In genomic region chr5:37926732-37927131, GRCh38 we compare ENCODE assay signal across 18 cellular contexts.
DNase-seq lines count a peak whose midpoint lies in the region; ATAC-seq and TF ChIP-seq lines count a peak whose summit lies in the region.
"Had no signal": no experiment of that assay in that cellular context is flagged by ENCODE, and none has a peak within 500 bp of the region (broad histone marks: within the 10 kb centered on the region; RNA-seq: fewer than 3 reads in every experiment).

No MANE protein-coding gene starts in this region.

- peaks cover 2% of the 10 kb centered on the region for H3K9me3 Mint-ChIP-seq in activated CD4-positive, alpha-beta memory T cell treated with anti-CD3 and anti-CD28 coated beads, Interleukin-2, amount 10 ng/mL, durations not matched to agents 7 days and 5 days
- peaks cover 8% of the 10 kb centered on the region for H3K9me3 Mint-ChIP-seq in natural killer cell treated with Interleukin-12 subunit alpha and Interleukin-12 subunit beta and Interleukin-15 and Interleukin-18, amount 100 ng/mL, for 72 hours

- peak; percentile 22 for DNase-seq in AG20443 (ENCODE audit: low spot score)
- peak; percentile 5 for DNase-seq in HT-29 (ENCODE audit: low spot score)
- peak; percentile 8 for DNase-seq in RPMI7951 (ENCODE audit: low read depth)
- DNase-seq in activated CD4-positive, alpha-beta memory T cell treated with anti-CD3 and anti-CD28 coated beads, Interleukin-2, amount 10 ng/mL, durations not matched to agents 7 days and 5 days = no peak
- no peak for DNase-seq in PC-9
- DNase-seq in natural killer cell treated with Interleukin-12 subunit alpha and Interleukin-12 subunit beta and Interleukin-15 and Interleukin-18, amount 100 ng/mL, for 72 hours (ENCODE audit: low spot score) = no peak
- DNase-seq in posterior vena cava (ENCODE audit: low spot score) = no peak
- DNase-seq: activated CD4-positive, CD25-positive, alpha-beta regulatory T cell; aorta; DND-41; head of caudate nucleus; natural killer cell; NCI-H1092; SK-N-SH; stimulated activated naive CD4-positive, alpha-beta T cell had no signal

- no peaks in the 10 kb centered on the region for H3K4me1 ChIP-seq in PC-9 (replicated peaks; ENCODE audit: insufficient read depth)
- H3K4me1 ChIP-seq: right atrium auricular region had no signal

- no peaks in the 10 kb centered on the region for H3K36me3 Mint-ChIP-seq in activated CD4-positive, alpha-beta memory T cell treated with anti-CD3 and anti-CD28 coated beads, Interleukin-2, amount 10 ng/mL, durations not matched to agents 7 days and 5 days (ENCODE audit: low read depth)
- no peaks in the 10 kb centered on the region for H3K36me3 Mint-ChIP-seq in natural killer cell treated with Interleukin-12 subunit alpha and Interleukin-12 subunit beta and Interleukin-15 and Interleukin-18, amount 100 ng/mL, for 72 hours
- H3K36me3 Mint-ChIP-seq: natural killer cell had no signal

- CTCF ChIA-PET in activated CD4-positive, alpha-beta memory T cell treated with anti-CD3 and anti-CD28 coated beads, Interleukin-2, amount 10 ng/mL, durations not matched to agents 7 days and 5 days (lab: Charles Lee) = no interaction called here
- CTCF ChIA-PET in PC-9 (lab: Charles Lee) = no interaction called here

- H3K79me2 ChIP-seq in PC-9 (ENCODE audit: low read depth) = no peaks in the 10 kb centered on the region

- BruUV-seq in PC-9 (replicated peaks; lab: Mats Ljungman, UMichigan) = no TSS peak

- intact Hi-C loops in PC-9 (cut with micrococcal nuclease; ENCODE audit: unreplicated experiment) = no loop called here
- intact Hi-C loops in posterior vena cava (cut with DNase I) = no loop called here

- H3K27ac Mint-ChIP-seq in activated CD4-positive, alpha-beta memory T cell treated with anti-CD3 and anti-CD28 coated beads, Interleukin-2, amount 10 ng/mL, durations not matched to agents 7 days and 5 days = no peak overlapping the region
- no peak overlapping the region for H3K27ac Mint-ChIP-seq in natural killer cell treated with Interleukin-12 subunit alpha and Interleukin-12 subunit beta and Interleukin-15 and Interleukin-18, amount 100 ng/mL, for 72 hours
- H3K27ac Mint-ChIP-seq: B cell, natural killer cell had no signal

- TF ChIP-seq CTCF in PC-9 (conservative IDR thresholded peaks at IDR 0.05) = no peak

- no peaks in the 10 kb centered on the region for H3K9me2 ChIP-seq in PC-9 (ENCODE audit: insufficient read depth)
- H3K9me2 ChIP-seq: SK-N-SH had no signal

- H3K4me1 Mint-ChIP-seq in activated CD4-positive, alpha-beta memory T cell treated with anti-CD3 and anti-CD28 coated beads, Interleukin-2, amount 10 ng/mL, durations not matched to agents 7 days and 5 days = no peaks in the 10 kb centered on the region
- no peaks in the 10 kb centered on the region for H3K4me1 Mint-ChIP-seq in natural killer cell treated with Interleukin-12 subunit alpha and Interleukin-12 subunit beta and Interleukin-15 and Interleukin-18, amount 100 ng/mL, for 72 hours (ENCODE audit: low read depth in 2 of 2)
- H3K4me1 Mint-ChIP-seq: B cell, natural killer cell had no signal

- POLR2A ChIA-PET in activated CD4-positive, alpha-beta memory T cell treated with anti-CD3 and anti-CD28 coated beads, Interleukin-2, amount 10 ng/mL, durations not matched to agents 7 days and 5 days (lab: Charles Lee) = no interaction called here
- POLR2A ChIA-PET in PC-9 (lab: Charles Lee; ENCODE audit: unreplicated experiment) = no interaction called here

- H2AFZ ChIP-seq in PC-9 = no peak overlapping the region

- no peak overlapping the region for H3K4me3 ChIP-seq in PC-9
- H3K4me3 ChIP-seq: right atrium auricular region had no signal

- H3K9me3 ChIP-seq in PC-9 (ENCODE audit: insufficient read depth, low read depth) = no peaks in the 10 kb centered on the region
- H3K9me3 ChIP-seq: right atrium auricular region, SK-N-SH had no signal

- H3K27ac ChIP-seq in PC-9 = no peak overlapping the region
- H3K27ac ChIP-seq: right atrium auricular region had no signal

- no peaks in the 10 kb centered on the region for H3K36me3 ChIP-seq in PC-9 (ENCODE audit: low read depth)
- H3K36me3 ChIP-seq: right atrium auricular region had no signal

- peaks cover 2% of the 10 kb centered on the region for H3K27me3 Mint-ChIP-seq in activated CD4-positive, alpha-beta memory T cell treated with anti-CD3 and anti-CD28 coated beads, Interleukin-2, amount 10 ng/mL, durations not matched to agents 7 days and 5 days
- H3K27me3 Mint-ChIP-seq in natural killer cell treated with Interleukin-12 subunit alpha and Interleukin-12 subunit beta and Interleukin-15 and Interleukin-18, amount 100 ng/mL, for 72 hours = peaks cover 15 to 16% of the 10 kb centered on the region in 2 donors

- no peaks in the 10 kb centered on the region; the same call in 1 of the 2 replicates for H3F3A ChIP-seq in PC-9 (ENCODE audit: insufficient read depth, low read depth)

- H4K20me1 ChIP-seq in PC-9 (ENCODE audit: insufficient read depth) = no peaks in the 10 kb centered on the region

- ATAC-seq in esophagus mucosa = peak; percentile 93
- ATAC-seq in natural killer cell treated with Interleukin-12 subunit alpha and Interleukin-12 subunit beta and Interleukin-15 and Interleukin-18, amount 100 ng/mL, for 72 hours = no peak
- ATAC-seq: natural killer cell had no signal

- H3K27me3 ChIP-seq in PC-9 (ENCODE audit: insufficient read depth, low read depth) = peaks cover 37% of the 10 kb centered on the region
- H3K27me3 ChIP-seq: right atrium auricular region had no signal

- no peak overlapping the region for H3K4me2 ChIP-seq in PC-9
- H3K4me2 ChIP-seq: SK-N-SH had no signal

- H3K4me3 Mint-ChIP-seq in activated CD4-positive, alpha-beta memory T cell treated with anti-CD3 and anti-CD28 coated beads, Interleukin-2, amount 10 ng/mL, durations not matched to agents 7 days and 5 days = no peak overlapping the region
- no peak overlapping the region for H3K4me3 Mint-ChIP-seq in natural killer cell treated with Interleukin-12 subunit alpha and Interleukin-12 subunit beta and Interleukin-15 and Interleukin-18, amount 100 ng/mL, for 72 hours
- H3K4me3 Mint-ChIP-seq: B cell, natural killer cell had no signal

Comparison
In these comparisons a context has a peak if more than half of its experiments do, and no peak if none do; other contexts are left out.
1. DNase-seq: peak in AG20443 (single experiment), HT-29 (single experiment) and RPMI7951 (single experiment); none in activated CD4-positive, alpha-beta memory T cell treated with anti-CD3 and anti-CD28 coated beads, Interleukin-2, amount 10 ng/mL, durations not matched to agents 7 days and 5 days (single experiment), PC-9 (0 of 2), natural killer cell treated with Interleukin-12 subunit alpha and Interleukin-12 subunit beta and Interleukin-15 and Interleukin-18, amount 100 ng/mL, for 72 hours (single experiment) and posterior vena cava (single experiment).